1 cellular context compared by ENCODE assay signal in genomic region chr14:100239200-100239839, GRCh38.
TF ChIP-seq lines count a peak whose summit lies in the region.

No MANE protein-coding gene starts in this region.

TF ChIP-seq in HEK293, 187 proteins besides CTCF, POLR2A, EP300 and RAD21 (continued from another document and continues in another):
- TF ChIP-seq ZBTB7A (tag by site-specific recombination; IDR thresholded peaks at IDR 0.05; ENCODE audit: low read depth), result 0 out of 2 replicates have a peak, but pooled peaks have one; percentile 57
- TF ChIP-seq, protein P1, sequence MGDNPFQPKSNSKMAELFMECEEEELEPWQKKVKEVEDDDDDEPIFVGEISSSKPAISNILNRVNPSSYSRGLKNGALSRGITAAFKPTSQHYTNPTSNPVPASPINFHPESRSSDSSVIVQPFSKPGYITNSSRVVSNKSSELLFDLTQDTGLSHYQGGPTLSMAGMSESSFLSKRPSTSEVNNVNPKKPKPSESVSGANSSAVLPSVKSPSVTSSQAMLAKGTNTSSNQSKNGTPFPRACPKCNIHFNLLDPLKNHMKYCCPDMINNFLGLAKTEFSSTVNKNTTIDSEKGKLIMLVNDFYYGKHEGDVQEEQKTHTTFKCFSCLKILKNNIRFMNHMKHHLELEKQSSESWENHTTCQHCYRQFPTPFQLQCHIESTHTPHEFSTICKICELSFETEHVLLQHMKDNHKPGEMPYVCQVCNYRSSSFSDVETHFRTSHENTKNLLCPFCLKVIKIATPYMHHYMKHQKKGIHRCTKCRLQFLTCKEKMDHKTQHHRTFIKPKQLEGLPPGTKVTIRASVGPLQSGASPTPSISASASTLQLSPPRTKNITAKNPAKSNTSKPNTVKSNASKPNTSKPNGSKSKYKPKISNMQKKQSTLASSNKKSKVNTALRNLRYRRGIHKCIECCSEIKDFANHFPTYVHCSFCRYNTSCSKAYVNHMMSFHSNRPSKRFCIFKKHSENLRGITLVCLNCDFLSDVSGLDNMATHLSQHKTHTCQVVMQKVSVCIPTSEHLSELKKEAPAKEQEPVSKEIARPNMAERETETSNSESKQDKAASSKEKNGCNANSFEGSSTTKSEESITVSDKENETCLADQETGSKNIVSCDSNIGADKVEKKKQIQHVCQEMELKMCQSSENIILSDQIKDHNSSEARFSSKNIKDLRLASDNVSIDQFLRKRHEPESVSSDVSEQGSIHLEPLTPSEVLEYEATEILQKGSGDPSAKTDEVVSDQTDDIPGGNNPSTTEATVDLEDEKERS (tag by site-specific recombination; IDR thresholded peaks at IDR 0.05), result no peak
- TF ChIP-seq ZNF341 (tag by site-specific recombination; IDR thresholded peaks at IDR 0.05; ENCODE audit: low read depth), result peak; percentile 66
- TF ChIP-seq, protein P2, sequence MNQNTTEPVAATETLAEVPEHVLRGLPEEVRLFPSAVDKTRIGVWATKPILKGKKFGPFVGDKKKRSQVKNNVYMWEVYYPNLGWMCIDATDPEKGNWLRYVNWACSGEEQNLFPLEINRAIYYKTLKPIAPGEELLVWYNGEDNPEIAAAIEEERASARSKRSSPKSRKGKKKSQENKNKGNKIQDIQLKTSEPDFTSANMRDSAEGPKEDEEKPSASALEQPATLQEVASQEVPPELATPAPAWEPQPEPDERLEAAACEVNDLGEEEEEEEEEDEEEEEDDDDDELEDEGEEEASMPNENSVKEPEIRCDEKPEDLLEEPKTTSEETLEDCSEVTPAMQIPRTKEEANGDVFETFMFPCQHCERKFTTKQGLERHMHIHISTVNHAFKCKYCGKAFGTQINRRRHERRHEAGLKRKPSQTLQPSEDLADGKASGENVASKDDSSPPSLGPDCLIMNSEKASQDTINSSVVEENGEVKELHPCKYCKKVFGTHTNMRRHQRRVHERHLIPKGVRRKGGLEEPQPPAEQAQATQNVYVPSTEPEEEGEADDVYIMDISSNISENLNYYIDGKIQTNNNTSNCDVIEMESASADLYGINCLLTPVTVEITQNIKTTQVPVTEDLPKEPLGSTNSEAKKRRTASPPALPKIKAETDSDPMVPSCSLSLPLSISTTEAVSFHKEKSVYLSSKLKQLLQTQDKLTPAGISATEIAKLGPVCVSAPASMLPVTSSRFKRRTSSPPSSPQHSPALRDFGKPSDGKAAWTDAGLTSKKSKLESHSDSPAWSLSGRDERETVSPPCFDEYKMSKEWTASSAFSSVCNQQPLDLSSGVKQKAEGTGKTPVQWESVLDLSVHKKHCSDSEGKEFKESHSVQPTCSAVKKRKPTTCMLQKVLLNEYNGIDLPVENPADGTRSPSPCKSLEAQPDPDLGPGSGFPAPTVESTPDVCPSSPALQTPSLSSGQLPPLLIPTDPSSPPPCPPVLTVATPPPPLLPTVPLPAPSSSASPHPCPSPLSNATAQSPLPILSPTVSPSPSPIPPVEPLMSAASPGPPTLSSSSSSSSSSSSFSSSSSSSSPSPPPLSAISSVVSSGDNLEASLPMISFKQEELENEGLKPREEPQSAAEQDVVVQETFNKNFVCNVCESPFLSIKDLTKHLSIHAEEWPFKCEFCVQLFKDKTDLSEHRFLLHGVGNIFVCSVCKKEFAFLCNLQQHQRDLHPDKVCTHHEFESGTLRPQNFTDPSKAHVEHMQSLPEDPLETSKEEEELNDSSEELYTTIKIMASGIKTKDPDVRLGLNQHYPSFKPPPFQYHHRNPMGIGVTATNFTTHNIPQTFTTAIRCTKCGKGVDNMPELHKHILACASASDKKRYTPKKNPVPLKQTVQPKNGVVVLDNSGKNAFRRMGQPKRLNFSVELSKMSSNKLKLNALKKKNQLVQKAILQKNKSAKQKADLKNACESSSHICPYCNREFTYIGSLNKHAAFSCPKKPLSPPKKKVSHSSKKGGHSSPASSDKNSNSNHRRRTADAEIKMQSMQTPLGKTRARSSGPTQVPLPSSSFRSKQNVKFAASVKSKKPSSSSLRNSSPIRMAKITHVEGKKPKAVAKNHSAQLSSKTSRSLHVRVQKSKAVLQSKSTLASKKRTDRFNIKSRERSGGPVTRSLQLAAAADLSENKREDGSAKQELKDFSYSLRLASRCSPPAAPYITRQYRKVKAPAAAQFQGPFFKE (tag by site-specific recombination; IDR thresholded peaks at IDR 0.05; ENCODE audit: borderline replicate concordance), result peak; percentile 83; the same call in 1 of the 2 replicates
- TF ChIP-seq ZNF843 (tag by site-specific recombination; IDR thresholded peaks at IDR 0.05), result no peak
- TF ChIP-seq ZFHX2 (tag by site-specific recombination; conservative IDR thresholded peaks at IDR 0.05), result peak; percentile 86
- TF ChIP-seq, protein P3, sequence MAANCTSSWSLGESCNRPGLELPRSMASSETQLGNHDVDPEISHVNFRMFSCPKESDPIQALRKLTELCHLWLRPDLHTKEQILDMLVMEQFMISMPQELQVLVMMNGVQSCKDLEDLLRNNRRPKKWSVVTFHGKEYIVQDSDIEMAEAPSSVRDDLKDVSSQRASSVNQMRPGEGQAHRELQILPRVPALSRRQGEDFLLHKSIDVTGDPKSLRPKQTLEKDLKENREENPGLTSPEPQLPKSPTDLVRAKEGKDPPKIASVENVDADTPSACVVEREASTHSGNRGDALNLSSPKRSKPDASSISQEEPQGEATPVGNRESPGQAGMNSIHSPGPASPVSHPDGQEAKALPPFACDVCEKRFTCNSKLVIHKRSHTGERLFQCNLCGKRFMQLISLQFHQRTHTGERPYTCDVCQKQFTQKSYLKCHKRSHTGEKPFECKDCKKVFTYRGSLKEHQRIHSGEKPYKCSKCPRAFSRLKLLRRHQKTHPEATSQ (tag by site-specific recombination; IDR thresholded peaks at IDR 0.05), result peak; percentile 79
- TF ChIP-seq, protein P4, sequence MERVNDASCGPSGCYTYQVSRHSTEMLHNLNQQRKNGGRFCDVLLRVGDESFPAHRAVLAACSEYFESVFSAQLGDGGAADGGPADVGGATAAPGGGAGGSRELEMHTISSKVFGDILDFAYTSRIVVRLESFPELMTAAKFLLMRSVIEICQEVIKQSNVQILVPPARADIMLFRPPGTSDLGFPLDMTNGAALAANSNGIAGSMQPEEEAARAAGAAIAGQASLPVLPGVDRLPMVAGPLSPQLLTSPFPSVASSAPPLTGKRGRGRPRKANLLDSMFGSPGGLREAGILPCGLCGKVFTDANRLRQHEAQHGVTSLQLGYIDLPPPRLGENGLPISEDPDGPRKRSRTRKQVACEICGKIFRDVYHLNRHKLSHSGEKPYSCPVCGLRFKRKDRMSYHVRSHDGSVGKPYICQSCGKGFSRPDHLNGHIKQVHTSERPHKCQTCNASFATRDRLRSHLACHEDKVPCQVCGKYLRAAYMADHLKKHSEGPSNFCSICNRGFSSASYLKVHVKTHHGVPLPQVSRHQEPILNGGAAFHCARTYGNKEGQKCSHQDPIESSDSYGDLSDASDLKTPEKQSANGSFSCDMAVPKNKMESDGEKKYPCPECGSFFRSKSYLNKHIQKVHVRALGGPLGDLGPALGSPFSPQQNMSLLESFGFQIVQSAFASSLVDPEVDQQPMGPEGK (tag by site-specific recombination; IDR thresholded peaks at IDR 0.05), result peak; percentile 26; the same call in 1 of the 2 replicates
- peak; percentile 29; the same call in 1 of the 2 replicates for TF ChIP-seq ZNF600 (tag by site-specific recombination; IDR thresholded peaks at IDR 0.05)
- TF ChIP-seq, protein P5, sequence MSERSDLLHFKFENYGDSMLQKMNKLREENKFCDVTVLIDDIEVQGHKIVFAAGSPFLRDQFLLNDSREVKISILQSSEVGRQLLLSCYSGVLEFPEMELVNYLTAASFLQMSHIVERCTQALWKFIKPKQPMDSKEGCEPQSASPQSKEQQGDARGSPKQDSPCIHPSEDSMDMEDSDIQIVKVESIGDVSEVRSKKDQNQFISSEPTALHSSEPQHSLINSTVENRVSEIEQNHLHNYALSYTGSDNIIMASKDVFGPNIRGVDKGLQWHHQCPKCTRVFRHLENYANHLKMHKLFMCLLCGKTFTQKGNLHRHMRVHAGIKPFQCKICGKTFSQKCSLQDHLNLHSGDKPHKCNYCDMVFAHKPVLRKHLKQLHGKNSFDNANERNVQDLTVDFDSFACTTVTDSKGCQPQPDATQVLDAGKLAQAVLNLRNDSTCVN (tag by site-specific recombination; optimal IDR thresholded peaks at IDR 0.05), result peak; percentile 87
- TF ChIP-seq ZFP3 (tag by site-specific recombination; IDR thresholded peaks at IDR 0.05; ENCODE audit: low read depth), result no peak
- TF ChIP-seq, protein P6, sequence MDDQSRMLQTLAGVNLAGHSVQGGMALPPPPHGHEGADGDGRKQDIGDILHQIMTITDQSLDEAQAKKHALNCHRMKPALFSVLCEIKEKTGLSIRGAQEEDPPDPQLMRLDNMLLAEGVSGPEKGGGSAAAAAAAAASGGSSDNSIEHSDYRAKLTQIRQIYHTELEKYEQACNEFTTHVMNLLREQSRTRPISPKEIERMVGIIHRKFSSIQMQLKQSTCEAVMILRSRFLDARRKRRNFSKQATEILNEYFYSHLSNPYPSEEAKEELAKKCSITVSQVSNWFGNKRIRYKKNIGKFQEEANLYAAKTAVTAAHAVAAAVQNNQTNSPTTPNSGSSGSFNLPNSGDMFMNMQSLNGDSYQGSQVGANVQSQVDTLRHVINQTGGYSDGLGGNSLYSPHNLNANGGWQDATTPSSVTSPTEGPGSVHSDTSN (CRISPR knock-in tag; IDR thresholded peaks at IDR 0.05), result peak; percentile 57
- TF ChIP-seq ZNF701 (tag by site-specific recombination; IDR thresholded peaks at IDR 0.05), result no peak
- TF ChIP-seq ZNF610 (tag by site-specific recombination; IDR thresholded peaks at IDR 0.05; ENCODE audit: borderline replicate concordance), result 0 out of 2 replicates have a peak, but pooled peaks have one; percentile 20
- no peak for TF ChIP-seq ZNF174 (tag by site-specific recombination; IDR thresholded peaks at IDR 0.05)
- TF ChIP-seq EGR2 (tag by site-specific recombination; IDR thresholded peaks at IDR 0.05; ENCODE audit: low read depth), result peak; percentile 66
- no peak for TF ChIP-seq ZNF621 (tag by site-specific recombination; IDR thresholded peaks at IDR 0.05)
- peak; percentile 26; the same call in 1 of the 2 replicates for TF ChIP-seq ZBTB20 (tag by site-specific recombination; IDR thresholded peaks at IDR 0.05)
- no peak for TF ChIP-seq ZNF48 (tag by site-specific recombination; IDR thresholded peaks at IDR 0.05)
- 0 out of 2 replicates have a peak, but pooled peaks have one; percentile 47 for TF ChIP-seq GLI4 (tag by site-specific recombination; IDR thresholded peaks at IDR 0.05)
- TF ChIP-seq, protein P7, sequence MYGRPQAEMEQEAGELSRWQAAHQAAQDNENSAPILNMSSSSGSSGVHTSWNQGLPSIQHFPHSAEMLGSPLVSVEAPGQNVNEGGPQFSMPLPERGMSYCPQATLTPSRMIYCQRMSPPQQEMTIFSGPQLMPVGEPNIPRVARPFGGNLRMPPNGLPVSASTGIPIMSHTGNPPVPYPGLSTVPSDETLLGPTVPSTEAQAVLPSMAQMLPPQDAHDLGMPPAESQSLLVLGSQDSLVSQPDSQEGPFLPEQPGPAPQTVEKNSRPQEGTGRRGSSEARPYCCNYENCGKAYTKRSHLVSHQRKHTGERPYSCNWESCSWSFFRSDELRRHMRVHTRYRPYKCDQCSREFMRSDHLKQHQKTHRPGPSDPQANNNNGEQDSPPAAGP (tag by site-specific recombination; IDR thresholded peaks at IDR 0.05), result 0 out of 2 replicates have a peak, but pooled peaks have one; percentile 54
- no peak; the same call in 1 of the 2 replicates for TF ChIP-seq ZNF146 (tag by site-specific recombination; IDR thresholded peaks at IDR 0.05)
- TF ChIP-seq ZNF266 (tag by site-specific recombination; IDR thresholded peaks at IDR 0.05; ENCODE audit: low read depth), result 0 out of 2 replicates have a peak, but pooled peaks have one; percentile 7
- peak; percentile 48 for TF ChIP-seq ZNF398 (tag by site-specific recombination; IDR thresholded peaks at IDR 0.05)
- TF ChIP-seq, protein P8, sequence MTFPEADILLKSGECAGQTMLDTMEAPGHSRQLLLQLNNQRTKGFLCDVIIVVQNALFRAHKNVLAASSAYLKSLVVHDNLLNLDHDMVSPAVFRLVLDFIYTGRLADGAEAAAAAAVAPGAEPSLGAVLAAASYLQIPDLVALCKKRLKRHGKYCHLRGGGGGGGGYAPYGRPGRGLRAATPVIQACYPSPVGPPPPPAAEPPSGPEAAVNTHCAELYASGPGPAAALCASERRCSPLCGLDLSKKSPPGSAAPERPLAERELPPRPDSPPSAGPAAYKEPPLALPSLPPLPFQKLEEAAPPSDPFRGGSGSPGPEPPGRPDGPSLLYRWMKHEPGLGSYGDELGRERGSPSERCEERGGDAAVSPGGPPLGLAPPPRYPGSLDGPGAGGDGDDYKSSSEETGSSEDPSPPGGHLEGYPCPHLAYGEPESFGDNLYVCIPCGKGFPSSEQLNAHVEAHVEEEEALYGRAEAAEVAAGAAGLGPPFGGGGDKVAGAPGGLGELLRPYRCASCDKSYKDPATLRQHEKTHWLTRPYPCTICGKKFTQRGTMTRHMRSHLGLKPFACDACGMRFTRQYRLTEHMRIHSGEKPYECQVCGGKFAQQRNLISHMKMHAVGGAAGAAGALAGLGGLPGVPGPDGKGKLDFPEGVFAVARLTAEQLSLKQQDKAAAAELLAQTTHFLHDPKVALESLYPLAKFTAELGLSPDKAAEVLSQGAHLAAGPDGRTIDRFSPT (tag by site-specific recombination; IDR thresholded peaks at IDR 0.05), result peak; percentile 52; the same call in 1 of the 2 replicates
- no peak for TF ChIP-seq ZNF624 (tag by site-specific recombination; IDR thresholded peaks at IDR 0.05)
- TF ChIP-seq ZNF670 (tag by site-specific recombination; IDR thresholded peaks at IDR 0.05; ENCODE audit: low read depth), result no peak
- TF ChIP-seq ZFP69B (tag by site-specific recombination; IDR thresholded peaks at IDR 0.05), result no peak
- TF ChIP-seq ZNF2 (tag by site-specific recombination; IDR thresholded peaks at IDR 0.05), result 0 out of 2 replicates have a peak, but pooled peaks have one; percentile 26
- 0 out of 2 replicates have a peak, but pooled peaks have one; percentile 10 for TF ChIP-seq ZNF837 (tag by site-specific recombination; IDR thresholded peaks at IDR 0.05)
- TF ChIP-seq ZNF707 (tag by site-specific recombination; IDR thresholded peaks at IDR 0.05), result no peak
- TF ChIP-seq BCL11B (tag by site-specific recombination; IDR thresholded peaks at IDR 0.05; ENCODE audit: low read depth), result 0 out of 2 replicates have a peak, but pooled peaks have one; percentile 35
- peak; percentile 58; the same call in 1 of the 2 replicates for TF ChIP-seq KLF9 (tag by site-specific recombination; IDR thresholded peaks at IDR 0.05; ENCODE audit: low read depth)
